20 cellular contexts compared by ENCODE assay signal in the genomic region with DNA sequence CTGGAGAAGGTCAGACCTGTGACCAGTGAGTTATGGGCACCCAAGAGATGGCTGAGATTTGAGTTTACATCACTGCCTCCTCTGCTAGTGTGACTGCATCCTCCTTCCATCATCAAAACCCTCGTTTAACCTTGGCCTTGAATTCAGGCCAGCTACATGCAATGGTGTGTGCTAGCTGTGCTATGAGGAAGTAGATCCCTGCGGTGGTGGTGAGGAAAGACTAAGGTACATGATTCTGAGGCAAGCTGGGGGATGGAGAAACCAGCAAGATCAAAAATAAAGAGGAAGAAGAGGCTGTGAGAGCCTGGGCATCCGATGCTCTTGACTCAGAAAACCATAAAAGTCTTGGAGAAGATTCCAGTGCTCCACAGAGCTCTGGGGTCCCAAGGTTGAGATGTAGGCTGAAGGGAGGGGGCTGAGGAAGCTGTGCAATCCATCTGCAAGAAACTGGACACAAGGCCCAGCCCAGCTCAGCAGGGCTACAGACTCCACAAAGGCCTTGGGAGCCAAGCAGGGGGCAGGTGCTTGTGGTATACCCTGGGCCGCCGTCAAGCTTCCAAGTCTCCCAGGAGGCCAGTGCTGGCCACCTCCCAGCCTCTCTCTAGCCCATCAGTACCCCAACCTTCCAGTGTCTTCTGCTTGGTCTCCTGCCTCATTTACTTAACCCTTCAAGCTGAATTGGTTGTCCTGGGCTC.
"Had no signal": no experiment of that assay in that cellular context is flagged by ENCODE, and none has a peak within 500 bp of the region (broad histone marks: within the 10 kb centered on the region; RNA-seq: fewer than 3 reads in every experiment).

No MANE protein-coding gene starts in this region.

- H3K27ac ChIP-seq: epithelial cell of prostate, heart right ventricle, right atrium auricular region had no signal

- H3K27me3 Mint-ChIP-seq: activated CD8-positive, alpha-beta memory T cell treated with anti-CD3 and anti-CD28 coated beads, Interleukin-2, amount 10 ng/mL, durations not matched to agents 7 days and 5 days; activated CD8-positive, alpha-beta T cell treated with anti-CD3 and anti-CD28 coated beads for 36 hours; activated naive CD4-positive, alpha-beta T cell treated with anti-CD3 and anti-CD28 coated beads, Interleukin-2, amount 10 ng/mL, durations not matched to agents 7 days and 5 days had no signal

- H3K4me3 Mint-ChIP-seq: activated CD4-positive, alpha-beta T cell treated with anti-CD3 and anti-CD28 coated beads, Interleukin-2, amount 10 ng/mL, durations not matched to agents 24 days and 14 days; activated CD8-positive, alpha-beta memory T cell treated with anti-CD3 and anti-CD28 coated beads, Interleukin-2, amount 10 ng/mL, durations not matched to agents 7 days and 5 days; activated CD8-positive, alpha-beta T cell treated with anti-CD3 and anti-CD28 coated beads for 36 hours; activated naive CD4-positive, alpha-beta T cell treated with anti-CD3 and anti-CD28 coated beads, Interleukin-2, amount 10 ng/mL, durations not matched to agents 7 days and 5 days; memory B cell; nephron progenitor cell had no signal

- H3K9me3 ChIP-seq: right atrium auricular region had no signal

- DNase-seq: activated CD4-positive, alpha-beta T cell treated with anti-CD3 and anti-CD28 coated beads, Interleukin-2, amount 10 ng/mL, durations not matched to agents 24 days and 14 days; activated CD8-positive, alpha-beta memory T cell treated with anti-CD3 and anti-CD28 coated beads, Interleukin-2, amount 10 ng/mL, durations not matched to agents 7 days and 5 days; activated CD8-positive, alpha-beta T cell treated with anti-CD3 and anti-CD28 coated beads for 36 hours; activated effector memory CD4-positive, alpha-beta T cell treated with anti-CD3 and anti-CD28 coated beads, Interleukin-2, amount 50 U/mL, for 16 hours; activated naive CD4-positive, alpha-beta T cell treated with anti-CD3 and anti-CD28 coated beads, Interleukin-2, amount 10 ng/mL, durations not matched to agents 7 days and 5 days; activated T-cell treated with anti-CD3 and anti-CD28 coated beads for 4 hours; amygdala; cerebellar nuclear complex; cortex of kidney; heart right ventricle; left colon; nephron progenitor cell; stimulated activated CD4-positive, alpha-beta T cell treated with anti-CD3 and anti-CD28 coated beads, Interleukin-4, amount 100 ng/mL, for 24 hours; stimulated activated naive CD8-positive, alpha-beta T cell treated with anti-CD3 and anti-CD28 coated beads, Interleukin-15, Interleukin-2, amounts not matched to agents 100 U/mL and 50 U/mL, for 24 hours; T-helper 1 cell; T1000 had no signal

- H3K9me3 Mint-ChIP-seq: nephron progenitor cell had no signal

- H3K27me3 ChIP-seq: right atrium auricular region had no signal

- H3K36me3 ChIP-seq: heart right ventricle, right atrium auricular region had no signal

- H3K4me3 ChIP-seq: heart right ventricle, right atrium auricular region had no signal

- H3K4me1 ChIP-seq: heart right ventricle, right atrium auricular region had no signal

- H3K27ac Mint-ChIP-seq: activated CD4-positive, alpha-beta T cell treated with anti-CD3 and anti-CD28 coated beads, Interleukin-2, amount 10 ng/mL, durations not matched to agents 24 days and 14 days; activated CD8-positive, alpha-beta memory T cell treated with anti-CD3 and anti-CD28 coated beads, Interleukin-2, amount 10 ng/mL, durations not matched to agents 7 days and 5 days; activated CD8-positive, alpha-beta T cell treated with anti-CD3 and anti-CD28 coated beads for 36 hours; activated naive CD4-positive, alpha-beta T cell treated with anti-CD3 and anti-CD28 coated beads, Interleukin-2, amount 10 ng/mL, durations not matched to agents 7 days and 5 days; memory B cell; nephron progenitor cell; progenitor cell of endocrine pancreas had no signal

- H3K36me3 Mint-ChIP-seq: activated naive CD4-positive, alpha-beta T cell treated with anti-CD3 and anti-CD28 coated beads, Interleukin-2, amount 10 ng/mL, durations not matched to agents 7 days and 5 days; memory B cell had no signal

- ATAC-seq: activated CD8-positive, alpha-beta memory T cell treated with anti-CD3 and anti-CD28 coated beads, Interleukin-2, amount 10 ng/mL, durations not matched to agents 7 days and 5 days; activated CD8-positive, alpha-beta T cell treated with anti-CD3 and anti-CD28 coated beads for 36 hours; heart right ventricle; left colon; stimulated activated naive CD8-positive, alpha-beta T cell treated with anti-CD3 and anti-CD28 coated beads, Interleukin-15, Interleukin-2, amounts not matched to agents 100 U/mL and 50 U/mL, for 24 hours had no signal

- H3K4me1 Mint-ChIP-seq: activated CD8-positive, alpha-beta memory T cell treated with anti-CD3 and anti-CD28 coated beads, Interleukin-2, amount 10 ng/mL, durations not matched to agents 7 days and 5 days; activated naive CD4-positive, alpha-beta T cell treated with anti-CD3 and anti-CD28 coated beads, Interleukin-2, amount 10 ng/mL, durations not matched to agents 7 days and 5 days; memory B cell; nephron progenitor cell had no signal
